ENCODE assay signal across 13 cellular contexts in the genomic region with DNA sequence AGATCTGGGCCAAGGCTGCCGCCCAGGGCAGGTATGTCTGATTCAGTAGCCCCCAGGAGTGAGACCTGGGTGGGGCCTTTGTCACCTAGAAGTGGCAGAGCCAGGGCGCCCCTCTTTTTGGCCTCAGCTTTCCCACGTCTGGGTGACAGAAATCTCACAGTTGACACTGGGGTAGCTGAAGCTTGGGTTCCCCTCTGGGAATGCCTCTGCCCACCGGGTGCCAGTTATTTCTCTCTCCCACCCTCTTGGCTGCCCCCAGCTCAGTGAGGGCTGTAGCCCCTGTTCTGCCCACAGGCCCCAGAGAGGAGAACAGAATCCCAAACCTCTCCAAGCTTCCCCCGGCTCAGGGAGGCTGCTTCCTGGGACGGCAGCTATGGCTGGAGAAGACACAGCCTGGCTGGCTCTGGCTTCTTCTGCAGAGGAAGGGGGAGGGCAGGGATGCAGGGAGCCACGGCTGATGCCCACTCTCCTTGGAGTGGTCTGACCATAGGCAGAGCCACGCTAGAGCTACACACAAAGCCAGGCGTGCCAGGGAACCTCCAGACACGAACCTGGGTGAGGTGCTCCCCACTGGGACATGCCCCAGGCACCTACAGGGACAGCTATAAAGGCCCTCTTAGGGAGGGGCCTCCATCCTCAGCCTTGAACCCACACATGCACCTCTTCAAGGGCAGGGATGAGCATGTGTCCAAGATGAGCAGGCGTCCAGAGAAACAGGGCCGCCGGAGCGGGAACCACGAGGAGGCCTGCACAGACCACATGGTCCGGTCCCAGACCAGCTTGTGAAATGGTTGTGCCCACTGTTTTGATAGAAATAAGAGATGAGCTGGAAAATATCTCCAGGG. TPM values are rescaled to one million over a fixed set of nuclear protein-coding genes. Genes with fewer than 3 reads are reported as not detected.
DNase-seq lines count a peak whose midpoint lies in the region; ATAC-seq and TF ChIP-seq lines count a peak whose summit lies in the region.
"Had no signal": no experiment of that assay in that cellular context is flagged by ENCODE, and none has a peak within 500 bp of the region (broad histone marks: within the 10 kb centered on the region; RNA-seq: fewer than 3 reads in every experiment).

No MANE protein-coding gene starts in this region.

- peak; percentile 0 for DNase-seq in GM06990 (ENCODE audit: extremely low read depth, insufficient read length)
- peak; percentile 2 for DNase-seq in HuH-7 (ENCODE audit: low spot score)
- no peak for DNase-seq in esophagus muscularis mucosa (ENCODE audit: extremely low spot score)
- DNase-seq in ovary = peak in 3 of 5 donors; percentile 6 to 16 (median 12)
- DNase-seq in dermis blood vessel endothelial cell = no peak
- no peak for DNase-seq in brain microvascular endothelial cell
- DNase-seq: hypothalamus; NCI-H446 treated with DMSO at 0.1 percent for 48 hours; stimulated activated CD4-positive, alpha-beta T cell treated with anti-CD3 and anti-CD28 coated beads, Interleukin-4, amount 100 ng/mL, for 1 hour; stomach had no signal

- H3K4me3 Mint-ChIP-seq in stimulated activated memory B cell treated with anti-CD40 and anti-IgM and Interleukin-4, amounts not matched to agents 10 μg/mL and 1 μg/mL and 100 μg/mL, for 72 hours = no peak overlapping the region
- H3K4me3 Mint-ChIP-seq: CD8-positive, alpha-beta T cell; memory B cell had no signal

- H3K36me3 ChIP-seq in GM06990 (ENCODE audit: control insufficient read depth, insufficient read depth, low read length) (no peaks in the 10 kb centered on the region), esophagus muscularis mucosa (peaks cover 0 to 11% (median 2%) of the 10 kb centered on the region in 4 donors), ovary (no peaks in the 10 kb centered on the region), brain microvascular endothelial cell (replicated peaks) (no peaks in the 10 kb centered on the region)

- H3K27me3 ChIP-seq in GM06990 (replicated peaks; ENCODE audit: control insufficient read depth, insufficient read depth, low read length) (no peaks in the 10 kb centered on the region), esophagus muscularis mucosa (no peaks in the 10 kb centered on the region), ovary (no peaks in the 10 kb centered on the region), brain microvascular endothelial cell (replicated peaks) (no peaks in the 10 kb centered on the region)
- H3K27me3 ChIP-seq: stomach had no signal

- no peaks in the 10 kb centered on the region for H3K9me3 Mint-ChIP-seq in stimulated activated memory B cell treated with anti-CD40 and anti-IgM and Interleukin-4, amounts not matched to agents 10 μg/mL and 1 μg/mL and 100 μg/mL, for 72 hours
- H3K9me3 Mint-ChIP-seq: CD8-positive, alpha-beta T cell; memory B cell had no signal

- H3K27ac ChIP-seq in esophagus muscularis mucosa (replicated peaks in 1 of 4) = peak overlapping the region in 3 of 4 donors; percentile 65 to 71 (median 69)
- no peak overlapping the region for H3K27ac ChIP-seq in ovary
- H3K27ac ChIP-seq in brain microvascular endothelial cell = no peak overlapping the region
- H3K27ac ChIP-seq: stomach had no signal

- in situ Hi-C loops in brain microvascular endothelial cell (cut with HindIII; ENCODE audit: low pct_ligation_motif_present, low sequenced_read_pairs) = no loop called here

- intact Hi-C loops in esophagus muscularis mucosa (cut with DNase I) = no loop called here
- intact Hi-C loops in ovary (cut with DNase I) = no loop called here

- ATAC-seq in stimulated activated memory B cell treated with anti-CD40 and anti-IgM and Interleukin-4, amounts not matched to agents 10 μg/mL and 1 μg/mL and 100 μg/mL, for 72 hours = no peak
- ATAC-seq: CD8-positive, alpha-beta T cell had no signal

- no peaks in the 10 kb centered on the region for H3K27me3 Mint-ChIP-seq in stimulated activated memory B cell treated with anti-CD40 and anti-IgM and Interleukin-4, amounts not matched to agents 10 μg/mL and 1 μg/mL and 100 μg/mL, for 72 hours
- H3K27me3 Mint-ChIP-seq: memory B cell had no signal

- no peaks in the 10 kb centered on the region for H3K4me1 Mint-ChIP-seq in stimulated activated memory B cell treated with anti-CD40 and anti-IgM and Interleukin-4, amounts not matched to agents 10 μg/mL and 1 μg/mL and 100 μg/mL, for 72 hours
- H3K4me1 Mint-ChIP-seq: memory B cell had no signal

- no peak for TF ChIP-seq EP300 in esophagus muscularis mucosa (IDR thresholded peaks at IDR 0.05)
- TF ChIP-seq EP300 in ovary (IDR thresholded peaks at IDR 0.05) = no peak

- H3K4me1 ChIP-seq in esophagus muscularis mucosa (peaks cover 8 to 33% (median 26%) of the 10 kb centered on the region in 4 donors), ovary (ENCODE audit: insufficient read depth) (peaks cover 12% of the 10 kb centered on the region)

- TF ChIP-seq POLR2A in esophagus muscularis mucosa (IDR thresholded peaks at IDR 0.05; ENCODE audit: low read depth) = no peak
- TF ChIP-seq POLR2A in ovary (IDR thresholded peaks at IDR 0.05) = no peak

- H3K36me3 Mint-ChIP-seq in stimulated activated memory B cell treated with anti-CD40 and anti-IgM and Interleukin-4, amounts not matched to agents 10 μg/mL and 1 μg/mL and 100 μg/mL, for 72 hours = no peaks in the 10 kb centered on the region

- no peak for TF ChIP-seq CTCF in GM06990 (IDR thresholded peaks at IDR 0.05; ENCODE audit: insufficient read depth, low read length, poor library complexity, severe bottlenecking)
- TF ChIP-seq CTCF in esophagus muscularis mucosa (IDR thresholded peaks at IDR 0.05) = no peak
- no peak for TF ChIP-seq CTCF in ovary (IDR thresholded peaks at IDR 0.05)
- no peak for TF ChIP-seq CTCF in brain microvascular endothelial cell (IDR thresholded peaks at IDR 0.05; ENCODE audit: low read depth, low read length, missing control alignments)

- WGBS in esophagus muscularis mucosa = 88% methylated on average over 10 of the region's 16 CpGs
- WGBS in ovary, 3 donors = 82 to 86% (median 83%) methylated on average over 16 of the region's 16 CpGs

- H3K9me3 ChIP-seq in esophagus muscularis mucosa (no peaks in the 10 kb centered on the region), ovary (no peaks in the 10 kb centered on the region)
- H3K9me3 ChIP-seq: stomach had no signal

- no peak overlapping the region for H3K27ac Mint-ChIP-seq in stimulated activated memory B cell treated with anti-CD40 and anti-IgM and Interleukin-4, amounts not matched to agents 10 μg/mL and 1 μg/mL and 100 μg/mL, for 72 hours
- H3K27ac Mint-ChIP-seq: CD8-positive, alpha-beta T cell; memory B cell had no signal

- H3K4me3 ChIP-seq in GM06990 (replicated peaks; ENCODE audit: low read depth, low read length) (no peak overlapping the region), esophagus muscularis mucosa (no peak overlapping the region), ovary (no peak overlapping the region), brain microvascular endothelial cell (ENCODE audit: low read depth, low read length) (no peak overlapping the region)
- H3K4me3 ChIP-seq: stomach had no signal

RNA-seq across cellular contexts. Expression of a gene that starts 51.7 kb away (rescaled TPM):
- total RNA-seq in esophagus muscularis mucosa = 1 to 10 TPM; 3.5 to 7.1 (median 6.6) TPM
- 10 to 100 TPM in 1 of 7 donors, 1 to 10 TPM in 6; 1.8 to 11.0 (median 5.2) TPM for total RNA-seq in ovary
- polyA plus RNA-seq in ovary = 1 to 10 TPM in 1 of 2 donors, under 1 TPM in 1; 0.35 to 1.9 TPM
- total RNA-seq in dermis blood vessel endothelial cell = 0.17 and 0.37 TPM in 2 replicates

Comparison
In these comparisons a context has a peak if more than half of its experiments do, and no peak if none do; other contexts are left out.
1. DNase-seq: peak in GM06990 (single experiment), HuH-7 (single experiment) and ovary (3 of 5); none in esophagus muscularis mucosa (single experiment), dermis blood vessel endothelial cell (single experiment) and brain microvascular endothelial cell (single experiment).
2. H3K27ac ChIP-seq: peak in esophagus muscularis mucosa (3 of 4); none in ovary (0 of 2) and brain microvascular endothelial cell (single experiment).